ENCODE assay signal across 13 cellular contexts in the genomic region with DNA sequence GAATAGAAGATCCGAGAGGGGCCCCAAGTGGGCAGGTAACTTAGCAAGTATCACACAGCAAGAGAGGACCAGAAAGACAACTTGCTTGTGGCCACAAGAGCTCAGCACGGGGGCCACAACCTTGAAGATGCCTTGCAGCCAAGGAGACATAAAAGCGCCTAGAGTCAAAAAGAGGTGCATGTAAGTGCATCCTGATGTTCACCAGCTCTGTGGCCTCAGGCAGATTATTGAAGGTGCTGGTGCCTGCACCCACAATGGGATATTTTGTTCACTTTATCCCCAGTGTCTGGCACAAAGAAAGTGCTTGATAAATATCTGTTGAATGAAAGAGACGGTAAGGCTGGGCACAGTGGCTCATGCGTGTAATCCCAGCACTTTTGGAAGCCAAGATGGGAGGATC.
"Had no signal": no experiment of that assay in that cellular context is flagged by ENCODE, and none has a peak within 500 bp of the region (broad histone marks: within the 10 kb centered on the region; RNA-seq: fewer than 3 reads in every experiment).

No MANE protein-coding gene starts in this region.

- ATAC-seq: activated CD8-positive, alpha-beta memory T cell treated with anti-CD3 and anti-CD28 coated beads, Interleukin-2, amount 10 ng/mL, durations not matched to agents 7 days and 5 days; activated naive CD4-positive, alpha-beta T cell treated with anti-CD3 and anti-CD28 coated beads, Interleukin-2, amount 50 U/mL, for 72 hours; left lung had no signal

- H3K4me3 Mint-ChIP-seq: activated CD8-positive, alpha-beta memory T cell treated with anti-CD3 and anti-CD28 coated beads, Interleukin-2, amount 10 ng/mL, durations not matched to agents 7 days and 5 days; activated T-cell treated with anti-CD3 and anti-CD28 coated beads, Interleukin-2, amount 50 U/mL, for 24 hours; endodermal cell; memory B cell; nephron progenitor cell had no signal

- H3K4me3 ChIP-seq: left lung, uterus had no signal

- H3K36me3 ChIP-seq: left lung, uterus had no signal

- H3K4me1 Mint-ChIP-seq: activated CD8-positive, alpha-beta memory T cell treated with anti-CD3 and anti-CD28 coated beads, Interleukin-2, amount 10 ng/mL, durations not matched to agents 7 days and 5 days; endodermal cell had no signal

- H3K4me1 ChIP-seq: left lung, uterus had no signal

- H3K36me3 Mint-ChIP-seq: activated CD8-positive, alpha-beta memory T cell treated with anti-CD3 and anti-CD28 coated beads, Interleukin-2, amount 10 ng/mL, durations not matched to agents 7 days and 5 days; activated naive CD4-positive, alpha-beta T cell treated with anti-CD3 and anti-CD28 coated beads, Interleukin-2, amount 50 U/mL, for 72 hours; memory B cell had no signal

- H3K27ac Mint-ChIP-seq: activated CD8-positive, alpha-beta memory T cell treated with anti-CD3 and anti-CD28 coated beads, Interleukin-2, amount 10 ng/mL, durations not matched to agents 7 days and 5 days; activated naive CD4-positive, alpha-beta T cell treated with anti-CD3 and anti-CD28 coated beads, Interleukin-2, amount 50 U/mL, for 72 hours; activated T-cell treated with anti-CD3 and anti-CD28 coated beads, Interleukin-2, amount 50 U/mL, for 24 hours; memory B cell; nephron progenitor cell had no signal

- H3K27ac ChIP-seq: left lung, uterus had no signal

- H3K9me3 Mint-ChIP-seq: activated naive CD4-positive, alpha-beta T cell treated with anti-CD3 and anti-CD28 coated beads, Interleukin-2, amount 50 U/mL, for 72 hours; activated T-cell treated with anti-CD3 and anti-CD28 coated beads, Interleukin-2, amount 50 U/mL, for 24 hours; endodermal cell; memory B cell; nephron progenitor cell had no signal

- H3K27me3 ChIP-seq: uterus had no signal

- DNase-seq: activated CD4-positive, alpha-beta T cell treated with anti-CD3 and anti-CD28 coated beads for 1 hour; activated CD4-positive, alpha-beta T cell treated with anti-CD3 and anti-CD28 coated beads, Interleukin-2, amount 50 U/mL, for 48 hours; activated CD8-positive, alpha-beta memory T cell treated with anti-CD3 and anti-CD28 coated beads, Interleukin-2, amount 10 ng/mL, durations not matched to agents 7 days and 5 days; activated effector memory CD4-positive, alpha-beta T cell treated with Interleukin-2 at 50 U/mL for 16 hours; activated T-cell treated with anti-CD3 and anti-CD28 coated beads, Interleukin-2, amount 50 U/mL, for 24 hours; endodermal cell; erythroblast; head of caudate nucleus; left lung; nephron progenitor cell; uterus had no signal

- H3K9me3 ChIP-seq: left lung, uterus had no signal
